ENCODE assay signal across 1 cellular context in genomic region chr14:61179061-61179675, GRCh38.
TF ChIP-seq lines count a peak whose summit lies in the region.

No MANE protein-coding gene starts in this region.

TF ChIP-seq in IMR-90, 13 proteins besides CTCF, POLR2A, EP300 and RAD21 (continued from another document):
- TF ChIP-seq, protein P1, sequence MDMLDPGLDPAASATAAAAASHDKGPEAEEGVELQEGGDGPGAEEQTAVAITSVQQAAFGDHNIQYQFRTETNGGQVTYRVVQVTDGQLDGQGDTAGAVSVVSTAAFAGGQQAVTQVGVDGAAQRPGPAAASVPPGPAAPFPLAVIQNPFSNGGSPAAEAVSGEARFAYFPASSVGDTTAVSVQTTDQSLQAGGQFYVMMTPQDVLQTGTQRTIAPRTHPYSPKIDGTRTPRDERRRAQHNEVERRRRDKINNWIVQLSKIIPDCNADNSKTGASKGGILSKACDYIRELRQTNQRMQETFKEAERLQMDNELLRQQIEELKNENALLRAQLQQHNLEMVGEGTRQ (IDR thresholded peaks at IDR 0.05; ENCODE audit: low read depth, low read length), result no peak
- no peak for TF ChIP-seq RFX5 (IDR thresholded peaks at IDR 0.05; ENCODE audit: low read depth, low read length)
- no peak for TF ChIP-seq MAFK (IDR thresholded peaks at IDR 0.05; ENCODE audit: low read depth, low read length)
- no peak for TF ChIP-seq CEBPB (IDR thresholded peaks at IDR 0.05; ENCODE audit: low read depth, low read length)
- TF ChIP-seq, protein P2, sequence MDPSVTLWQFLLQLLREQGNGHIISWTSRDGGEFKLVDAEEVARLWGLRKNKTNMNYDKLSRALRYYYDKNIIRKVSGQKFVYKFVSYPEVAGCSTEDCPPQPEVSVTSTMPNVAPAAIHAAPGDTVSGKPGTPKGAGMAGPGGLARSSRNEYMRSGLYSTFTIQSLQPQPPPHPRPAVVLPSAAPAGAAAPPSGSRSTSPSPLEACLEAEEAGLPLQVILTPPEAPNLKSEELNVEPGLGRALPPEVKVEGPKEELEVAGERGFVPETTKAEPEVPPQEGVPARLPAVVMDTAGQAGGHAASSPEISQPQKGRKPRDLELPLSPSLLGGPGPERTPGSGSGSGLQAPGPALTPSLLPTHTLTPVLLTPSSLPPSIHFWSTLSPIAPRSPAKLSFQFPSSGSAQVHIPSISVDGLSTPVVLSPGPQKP (IDR thresholded peaks at IDR 0.05; ENCODE audit: borderline replicate concordance, low read depth, low read length), result no peak
- TF ChIP-seq CHD1 (IDR thresholded peaks at IDR 0.05; ENCODE audit: low read depth, low read length), result no peak
- TF ChIP-seq NFE2L2 (IDR thresholded peaks at IDR 0.05; ENCODE audit: low read depth, low read length), result no peak
